In genomic region chr14:85175556-85175955, GRCh38 we compare ENCODE assay signal across 1 cellular context.
TF ChIP-seq lines count a peak whose summit lies in the region.

No MANE protein-coding gene starts in this region.

TF ChIP-seq in IMR-90, 13 proteins besides CTCF, POLR2A, EP300 and RAD21 (continued from another document):
- TF ChIP-seq BHLHE40 (IDR thresholded peaks at IDR 0.05; ENCODE audit: low read depth, low read length) (no peak), CEBPB (IDR thresholded peaks at IDR 0.05; ENCODE audit: low read depth, low read length) (peak; percentile 68), NFE2L2 (IDR thresholded peaks at IDR 0.05; ENCODE audit: low read depth, low read length) (peak; percentile 43; the same call in 1 of the 2 replicates)
